21 cellular contexts compared by ENCODE assay signal in the genomic region with DNA sequence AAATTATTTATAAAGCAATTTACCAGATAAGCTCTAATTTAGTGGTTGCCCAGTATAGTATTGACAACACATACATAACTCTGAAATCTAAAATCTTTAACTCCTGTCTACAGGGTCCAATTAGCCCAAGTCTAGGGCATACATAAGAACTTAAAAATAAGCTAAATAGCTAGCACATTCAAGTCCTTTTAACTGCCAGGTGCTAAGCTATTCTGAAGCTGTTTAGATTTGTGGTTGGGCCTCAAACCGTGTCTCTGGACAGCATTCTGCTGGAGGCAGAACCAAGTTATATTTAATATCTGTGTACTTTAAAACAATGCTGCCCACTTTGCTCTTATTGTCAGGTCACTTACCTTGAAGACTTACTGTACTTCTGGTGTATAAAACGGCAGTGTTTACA. TPM values are rescaled to one million over a fixed set of nuclear protein-coding genes. Genes with fewer than 3 reads are reported as not detected.
DNase-seq lines count a peak whose midpoint lies in the region; ATAC-seq and TF ChIP-seq lines count a peak whose summit lies in the region.
"Had no signal": no experiment of that assay in that cellular context is flagged by ENCODE, and none has a peak within 500 bp of the region (broad histone marks: within the 10 kb centered on the region; RNA-seq: fewer than 3 reads in every experiment).

No MANE protein-coding gene starts in this region.

- no peaks in the 10 kb centered on the region for H3K36me3 Mint-ChIP-seq in natural killer cell
- H3K36me3 Mint-ChIP-seq in immature natural killer cell: peaks cover 0 to 11% (median 5%) of the 10 kb centered on the region in 3 donors

- peaks cover 31% of the 10 kb centered on the region for H3K4me1 ChIP-seq in Loucy (ENCODE audit: insufficient read depth, low read length, poor library complexity, severe bottlenecking)
- H3K4me1 ChIP-seq in mucosa of descending colon (ENCODE audit: low read depth): peaks cover 10% of the 10 kb centered on the region
- H3K4me1 ChIP-seq: HAP-1, SJSA1 had no signal

- peaks cover 99% of the 10 kb centered on the region for H3K79me2 ChIP-seq in Loucy (ENCODE audit: insufficient read depth, low read length)

- H3K27me3 Mint-ChIP-seq in natural killer cell (ENCODE audit: low read depth in 2 of 2): peaks cover 8 to 14% of the 10 kb centered on the region in 2 donors
- H3K27me3 Mint-ChIP-seq in immature natural killer cell (ENCODE audit: low read depth in 3 of 3): peaks cover 0 to 1% (median 0%) of the 10 kb centered on the region in 3 donors
- H3K27me3 Mint-ChIP-seq: stimulated activated naive CD8-positive, alpha-beta T cell treated with anti-CD3 and anti-CD28 coated beads, Interleukin-15, amount 100 ng/mL, for 72 hours had no signal

- no peaks in the 10 kb centered on the region; the same call in 1 of the 2 replicates for H3K36me3 ChIP-seq in Loucy (ENCODE audit: insufficient read depth, low read length)
- no peaks in the 10 kb centered on the region for H3K36me3 ChIP-seq in mucosa of descending colon (ENCODE audit: low read depth)
- H3K36me3 ChIP-seq: HAP-1, SJSA1 had no signal

- H3K9me3 Mint-ChIP-seq in natural killer cell: no peaks in the 10 kb centered on the region
- H3K9me3 Mint-ChIP-seq in immature natural killer cell: peaks cover 0 to 2% (median 0%) of the 10 kb centered on the region in 6 donors
- H3K9me3 Mint-ChIP-seq: activated T-helper 2 cell treated with anti-CD3 and anti-CD28 coated beads, Interferon-gamma antibody, Interleukin-2, Interleukin-4, amounts not matched to agents 10 μg/mL and 5 μg/mL and 100 μg/mL, durations not matched to agents 14 hours and 24 hours and 36 hours; T-helper 1 cell treated with Interleukin-12 subunit alpha and Interleukin-12 subunit beta and Interleukin-4 antibody, amounts not matched to agents 30 μg/mL and 1 μg/mL, for 36 hours; type B pancreatic cell had no signal

- no peaks in the 10 kb centered on the region for H3K9me2 ChIP-seq in Loucy (replicated peaks; ENCODE audit: low read depth, low read length)

- H3K4me3 ChIP-seq in Loucy (ENCODE audit: low read length, poor library complexity, severe bottlenecking) (no peak overlapping the region), mucosa of descending colon (no peak overlapping the region)
- H3K4me3 ChIP-seq: HAP-1, psoas muscle, SJSA1 had no signal

- H3K4me2 ChIP-seq in Loucy (ENCODE audit: low read depth, low read length, poor library complexity, severe bottlenecking): peak overlapping the region; percentile 13

- H3K9ac ChIP-seq in Loucy (ENCODE audit: low read depth, low read length, poor library complexity, severe bottlenecking): no peak overlapping the region

- no peaks in the 10 kb centered on the region for H3F3A ChIP-seq in Loucy (ENCODE audit: low read depth)

- ATAC-seq in mucosa of descending colon: peak; percentile 34
- ATAC-seq in natural killer cell: no peak
- no peak for ATAC-seq in GM19397 (IDR thresholded peaks at IDR 0.05; ENCODE audit: unreplicated experiment)
- ATAC-seq: left lobe of liver; psoas muscle; stimulated activated naive CD8-positive, alpha-beta T cell treated with anti-CD3 and anti-CD28 coated beads, Interleukin-15, amount 100 ng/mL, for 72 hours had no signal

- TF ChIP-seq CTCF in Loucy (conservative IDR thresholded peaks at IDR 0.05; ENCODE audit: low read length) (no peak), mucosa of descending colon (IDR thresholded peaks at IDR 0.05) (no peak), natural killer cell (IDR thresholded peaks at IDR 0.05) (no peak)

- H3K9me3 ChIP-seq in Loucy (ENCODE audit: insufficient read depth, low read depth, low read length) (no peaks in the 10 kb centered on the region), mucosa of descending colon (no peaks in the 10 kb centered on the region)
- H3K9me3 ChIP-seq: HAP-1, psoas muscle, SJSA1 had no signal

- H3K4me1 Mint-ChIP-seq in natural killer cell (peaks cover 31 to 44% of the 10 kb centered on the region in 2 donors), immature natural killer cell (peaks cover 19 to 30% of the 10 kb centered on the region in 2 donors)

- DNase-seq in DMS79 treated with DMSO at 0.1 percent for 48 hours (lab: John Stamatoyannopoulos, UW): peak; percentile 64
- peak; percentile 35 for DNase-seq in NCI-H345 treated with DMSO at 0.1 percent for 48 hours (lab: John Stamatoyannopoulos, UW; ENCODE audit: unreplicated experiment)
- no peak for DNase-seq in mucosa of descending colon
- DNase-seq in natural killer cell: no peak
- DNase-seq in immature natural killer cell: no peak
- DNase-seq: activated CD4-positive, alpha-beta T cell treated with anti-CD3 and anti-CD28 coated beads for 48 hours; cortex of kidney; NCI-H187; NCI-H526; psoas muscle; small intestine; stimulated activated CD4-positive, alpha-beta T cell treated with anti-CD3 and anti-CD28 coated beads, Interleukin-4, amount 100 ng/mL, for 4 hours; stimulated activated naive CD8-positive, alpha-beta T cell treated with anti-CD3 and anti-CD28 coated beads, Interleukin-15, amount 100 ng/mL, for 72 hours had no signal

- H3K27ac Mint-ChIP-seq in natural killer cell: no peak overlapping the region
- H3K27ac Mint-ChIP-seq in immature natural killer cell: no peak overlapping the region
- H3K27ac Mint-ChIP-seq: activated T-helper 2 cell treated with anti-CD3 and anti-CD28 coated beads, Interferon-gamma antibody, Interleukin-2, Interleukin-4, amounts not matched to agents 10 μg/mL and 5 μg/mL and 100 μg/mL, durations not matched to agents 14 hours and 24 hours and 36 hours; stimulated activated naive CD8-positive, alpha-beta T cell treated with anti-CD3 and anti-CD28 coated beads, Interleukin-15, amount 100 ng/mL, for 72 hours; T-helper 1 cell treated with Interleukin-12 subunit alpha and Interleukin-12 subunit beta and Interleukin-4 antibody, amounts not matched to agents 30 μg/mL and 1 μg/mL, for 36 hours; type B pancreatic cell had no signal

- peaks cover 39% of the 10 kb centered on the region for H4K20me1 ChIP-seq in Loucy (ENCODE audit: insufficient read depth, low read length, poor library complexity, severe bottlenecking)

- H3K27me3 ChIP-seq in Loucy (ENCODE audit: insufficient read depth, low read length, poor library complexity, severe bottlenecking): no peaks in the 10 kb centered on the region
- H3K27me3 ChIP-seq: SJSA1 had no signal

- intact Hi-C loops in mucosa of descending colon (cut with DNase I, micrococcal nuclease): no loop called here
- intact Hi-C loops in natural killer cell (cut with micrococcal nuclease): no loop called here

- H2AFZ ChIP-seq in Loucy (ENCODE audit: low read length): no peak overlapping the region

- no peak overlapping the region for H3K4me3 Mint-ChIP-seq in natural killer cell
- H3K4me3 Mint-ChIP-seq in immature natural killer cell: no peak overlapping the region
- H3K4me3 Mint-ChIP-seq: stimulated activated naive CD8-positive, alpha-beta T cell treated with anti-CD3 and anti-CD28 coated beads, Interleukin-15, amount 100 ng/mL, for 72 hours; T-helper 1 cell treated with Interleukin-12 subunit alpha and Interleukin-12 subunit beta and Interleukin-4 antibody, amounts not matched to agents 30 μg/mL and 1 μg/mL, for 36 hours; type B pancreatic cell had no signal

RNA-seq across cellular contexts. Expression of gene RPS6KA5, which starts 19.0 kb away (rescaled TPM):
- total RNA-seq in mucosa of descending colon: 10 to 100 TPM; 25.0 to 41.5 (median 27.2) TPM
- total RNA-seq in natural killer cell: 10 to 100 TPM; 24.1 to 28.5 (median 27.9) TPM
- polyA plus RNA-seq in immature natural killer cell: 10 to 100 TPM; 11.1 to 19.0 (median 16.6) TPM

Comparison
In these comparisons a context has a peak if more than half of its experiments do, and no peak if none do; other contexts are left out.
1. DNase-seq: peak in DMS79 treated with DMSO at 0.1 percent for 48 hours (single experiment) and NCI-H345 treated with DMSO at 0.1 percent for 48 hours (single experiment); none in mucosa of descending colon (0 of 3), natural killer cell (single experiment) and immature natural killer cell (0 of 3).